23 cellular contexts compared by ENCODE assay signal in genomic region chr9:106872641-106873040, GRCh38.
"Had no signal": no experiment of that assay in that cellular context is flagged by ENCODE, and none has a peak within 500 bp of the region (broad histone marks: within the 10 kb centered on the region; RNA-seq: fewer than 3 reads in every experiment).

No MANE protein-coding gene starts in this region.

- H3K36me3 ChIP-seq: heart right ventricle, left lung, lower lobe of right lung, right lobe of liver, upper lobe of left lung, WERI-Rb-1 had no signal

- H3K9me3 ChIP-seq: body of pancreas, heart right ventricle, left lung, lower lobe of right lung, right lobe of liver, upper lobe of left lung had no signal

- H3K27me3 ChIP-seq: body of pancreas, heart right ventricle, left lung, right lobe of liver, upper lobe of left lung had no signal

- H3K4me3 ChIP-seq: body of pancreas, heart right ventricle, left lung, lower lobe of right lung, right lobe of liver, skin epidermis, upper lobe of left lung had no signal

- H3K27ac ChIP-seq: body of pancreas, epithelial cell of prostate, left lung, lower lobe of right lung, right lobe of liver, WERI-Rb-1 had no signal

- DNase-seq: activated CD4-positive, alpha-beta T cell treated with anti-CD3 and anti-CD28 coated beads for 48 hours; activated CD4-positive, alpha-beta T cell treated with anti-CD3 and anti-CD28 coated beads, Interleukin-2, amount 50 U/mL, for 48 hours; activated CD8-positive, alpha-beta memory T cell treated with anti-CD3 and anti-CD28 coated beads for 24 hours; activated effector memory CD4-positive, alpha-beta T cell treated with Interleukin-2 at 50 U/mL for 16 hours; activated naive CD4-positive, alpha-beta T cell treated with Interleukin-2 at 50 U/mL for 16 hours; body of pancreas; dermis blood vessel endothelial cell; effector CD8-positive, alpha-beta T cell; foreskin fibroblast; heart right ventricle; left lung; lower lobe of right lung; right lobe of liver; stimulated activated CD4-positive, alpha-beta T cell treated with anti-CD3 and anti-CD28 coated beads, Interleukin-12 subunit alpha, Interleukin-12 subunit beta, amount 100 ng/mL, for 4 hours; stimulated activated CD4-positive, alpha-beta T cell treated with anti-CD3 and anti-CD28 coated beads, Interleukin-4, amount 100 ng/mL, for 1 hour; stimulated activated naive CD8-positive, alpha-beta T cell treated with anti-CD3 and anti-CD28 coated beads, Interleukin-15, Interleukin-2, amounts not matched to agents 100 U/mL and 50 U/mL, for 24 hours; T-helper 17 cell; T1000; upper lobe of left lung; WERI-Rb-1 had no signal

- ATAC-seq: activated CD4-positive, CD25-positive, alpha-beta regulatory T cell treated with anti-CD3 and anti-CD28 coated beads, Interleukin-2, amount 50 U/mL, for 24 hours; body of pancreas; heart right ventricle; left lung; lower lobe of right lung; right lobe of liver; stimulated activated naive CD8-positive, alpha-beta T cell treated with anti-CD3 and anti-CD28 coated beads, Interleukin-15, Interleukin-2, amounts not matched to agents 100 U/mL and 50 U/mL, for 24 hours; T-helper 17 cell had no signal
